17 cellular contexts compared by ENCODE assay signal in the genomic region with DNA sequence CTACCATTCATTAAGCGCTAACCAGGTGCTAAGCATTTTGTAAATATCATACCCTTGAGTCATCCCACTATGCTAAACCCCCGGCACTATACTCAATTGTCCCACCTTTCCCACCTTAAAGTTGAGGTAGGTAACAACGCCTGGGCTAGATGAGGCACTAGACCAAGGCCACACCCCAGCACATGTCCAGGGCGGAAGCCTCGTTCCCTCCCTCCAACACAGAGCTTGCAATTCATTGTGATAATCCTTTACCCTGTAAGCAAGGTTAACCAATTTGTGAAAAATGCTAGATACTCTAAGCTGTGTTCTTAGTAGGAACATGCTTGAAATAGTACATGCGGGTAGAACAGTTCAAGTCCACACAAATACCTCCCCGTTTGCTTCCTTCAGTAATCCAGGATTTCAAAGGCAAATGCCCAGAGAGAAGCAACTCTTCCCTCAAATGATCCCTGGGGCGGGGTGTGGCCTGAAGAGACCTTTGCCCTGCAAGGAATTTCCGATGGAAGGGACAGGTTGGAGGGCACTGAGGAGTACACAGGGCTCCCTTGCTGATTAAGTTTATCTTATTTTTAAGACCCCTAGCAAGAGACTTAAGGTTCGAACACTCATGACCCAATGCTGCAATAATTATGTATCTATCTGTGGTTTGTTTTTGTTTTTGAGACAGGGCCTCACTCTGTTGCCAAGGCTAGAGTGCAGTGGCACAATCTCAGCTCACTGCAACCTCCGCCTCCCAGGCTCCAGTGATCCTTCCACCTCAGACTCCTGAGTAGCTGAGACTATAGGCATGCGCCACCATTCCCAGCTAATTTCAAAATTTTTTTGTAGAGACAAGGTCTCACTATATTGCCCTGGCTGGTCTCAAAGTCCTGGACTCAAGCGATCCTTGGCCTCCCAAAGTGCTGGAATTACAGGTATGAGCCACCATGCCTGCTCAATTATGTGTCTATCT. TPM values are rescaled to one million over a fixed set of nuclear protein-coding genes. Genes with fewer than 3 reads are reported as not detected.
DNase-seq lines count a peak whose midpoint lies in the region; ATAC-seq and TF ChIP-seq lines count a peak whose summit lies in the region.
"Had no signal": no experiment of that assay in that cellular context is flagged by ENCODE, and none has a peak within 500 bp of the region (broad histone marks: within the 10 kb centered on the region; RNA-seq: fewer than 3 reads in every experiment).

No MANE protein-coding gene starts in this region.

- H3K36me3 Mint-ChIP-seq in T-helper 17 cell (ENCODE audit: low read depth), result no peaks in the 10 kb centered on the region
- no peaks in the 10 kb centered on the region for H3K36me3 Mint-ChIP-seq in endodermal cell (ENCODE audit: low read depth)
- H3K36me3 Mint-ChIP-seq: CD14-positive monocyte had no signal

- in situ Hi-C loops in transverse colon (cut with MboI; ENCODE audit: low pct_ligation_motif_present in 1 of 4, low pct_unique_long_range_greater_than_20kb in 1 of 4, low sequenced_read_pairs in 3 of 4), result no loop called here

- peaks cover 3% of the 10 kb centered on the region for H3K36me3 ChIP-seq in mucosa of descending colon (ENCODE audit: low read depth)
- no peaks in the 10 kb centered on the region for H3K36me3 ChIP-seq in transverse colon
- no peaks in the 10 kb centered on the region for H3K36me3 ChIP-seq in endodermal cell (ENCODE audit: control insufficient read depth, insufficient read depth, low read length)
- H3K36me3 ChIP-seq: MG63, SJSA1 had no signal

- H3K4me3 Mint-ChIP-seq in T-helper 17 cell (peak overlapping the region; percentile 15), endodermal cell (no peak overlapping the region)
- H3K4me3 Mint-ChIP-seq: CD14-positive monocyte had no signal

- no peak for TF ChIP-seq POLR2A in transverse colon (IDR thresholded peaks at IDR 0.05)

- H3K27me3 Mint-ChIP-seq in T-helper 17 cell (peaks cover 10% of the 10 kb centered on the region), endodermal cell (ENCODE audit: insufficient read depth) (peaks cover 13% of the 10 kb centered on the region)

- 58 to 70% methylated on average over 12 to 13 of the region's 13 CpGs for WGBS in transverse colon (ENCODE audit: low coverage in 1 of 2), 2 donors
- 78 to 87% methylated on average over 7 to 13 of the region's 13 CpGs for WGBS in endodermal cell (ENCODE audit: insufficient coverage in 1 of 2, insufficient read length in 1 of 2), 2 experiments

- TF ChIP-seq EP300 in transverse colon (IDR thresholded peaks at IDR 0.05; ENCODE audit: low read depth), result no peak

- H3K27ac Mint-ChIP-seq in T-helper 17 cell, result no peak overlapping the region
- H3K27ac Mint-ChIP-seq in endodermal cell, result no peak overlapping the region
- H3K27ac Mint-ChIP-seq: CD14-positive monocyte had no signal

- H3K9me3 ChIP-seq in T-helper 17 cell (ENCODE audit: control insufficient read depth, low read length, poor library complexity, severe bottlenecking) (no peaks in the 10 kb centered on the region), mucosa of descending colon (no peaks in the 10 kb centered on the region), transverse colon (no peaks in the 10 kb centered on the region), endodermal cell (ENCODE audit: control insufficient read depth, low read length) (no peaks in the 10 kb centered on the region)
- H3K9me3 ChIP-seq: MG63, SJSA1 had no signal

- TF ChIP-seq CTCF in mucosa of descending colon (IDR thresholded peaks at IDR 0.05) (no peak), transverse colon (IDR thresholded peaks at IDR 0.05) (no peak), endodermal cell (conservative IDR thresholded peaks at IDR 0.05) (no peak), foreskin fibroblast (IDR thresholded peaks at IDR 0.05; ENCODE audit: low read depth, low read length) (no peak)

- H3K4me1 ChIP-seq in mucosa of descending colon (ENCODE audit: low read depth) (peaks cover 24% of the 10 kb centered on the region), transverse colon (peaks cover 7 to 46% (median 18%) of the 10 kb centered on the region in 4 donors), endodermal cell (ENCODE audit: control insufficient read depth, insufficient read depth, low read length) (peaks cover 5% of the 10 kb centered on the region)

- H3K27ac ChIP-seq in transverse colon, result peak overlapping the region; percentile 50 to 90 (median 68)
- H3K27ac ChIP-seq in endodermal cell (ENCODE audit: low read depth, low read length), result no peak overlapping the region
- H3K27ac ChIP-seq: SJSA1 had no signal

- H3K4me1 Mint-ChIP-seq in T-helper 17 cell (peaks cover 9% of the 10 kb centered on the region), endodermal cell (peaks cover 24% of the 10 kb centered on the region)

- H3K9me3 Mint-ChIP-seq in endodermal cell, result no peaks in the 10 kb centered on the region

- no peak overlapping the region for H3K9ac ChIP-seq in endodermal cell (ENCODE audit: extremely low read depth, low read length, poor library complexity, severe bottlenecking)

- DNase-seq in HT-29 (ENCODE audit: low spot score) (peak; percentile 24), T-helper 17 cell (no peak), mucosa of descending colon (peak in 2 of 3 donors; percentile 78 to 85), transverse colon (peak; percentile 80), endodermal cell (no peak), foreskin fibroblast (no peak), mucosa of gallbladder (ENCODE audit: low spot score) (no peak)
- DNase-seq: ACHN, AML-193, COR-L47, MG63, NCI-H1092 treated with DMSO at 0.1 percent for 48 hours, NCI-H526 treated with DMSO at 0.1 percent for 48 hours, PC-3 had no signal

- intact Hi-C loops in mucosa of descending colon (cut with DNase I, micrococcal nuclease) (no loop called here), transverse colon (cut with DNase I; ENCODE audit: low total_unique reads) (no loop called here)

- H3K27me3 ChIP-seq in transverse colon (no peaks in the 10 kb centered on the region), endodermal cell (ENCODE audit: control insufficient read depth, insufficient read depth, low read length, poor library complexity, severe bottlenecking) (no peaks in the 10 kb centered on the region)

- H3K4me3 ChIP-seq in mucosa of descending colon (no peak overlapping the region), transverse colon (no peak overlapping the region), endodermal cell (ENCODE audit: low read length) (no peak overlapping the region), foreskin fibroblast (ENCODE audit: low read depth in 1 of 2, low read length in 2 of 2) (no peak overlapping the region)
- H3K4me3 ChIP-seq: MG63, SJSA1 had no signal

- ATAC-seq in T-helper 17 cell (no peak), mucosa of descending colon (peak; percentile 18)
- ATAC-seq: PC-3 had no signal

RNA-seq across cellular contexts. Expression of a gene that starts 2.6 kb away (rescaled TPM):
- total RNA-seq in HT-29 (2014; rRNA removed; shearing (Covaris generic)), result 1.9 and 2.7 TPM in 2 replicates
- total RNA-seq in T-helper 17 cell (under 1 TPM in 1 of 2 donors, not detected in 1; 0.47 TPM), mucosa of descending colon (1 to 10 TPM; 4.0 to 7.6 (median 4.5) TPM), transverse colon (1 to 10 TPM in 3 of 4 donors, under 1 TPM in 1; 0.80 to 10.0 (median 8.0) TPM), endodermal cell (1 to 10 TPM; 1.8 to 2.2 TPM), mucosa of gallbladder (5.6 TPM)
- 0.57 TPM for polyA plus RNA-seq in endodermal cell (2013, experiment 1 of 2)
- 0.33 TPM for polyA plus RNA-seq in endodermal cell (2013, experiment 2 of 2)
- total RNA-seq: H1, SJSA1 had no signal
- polyA plus RNA-seq: CD14-positive monocyte had no signal

RNA-seq across cellular contexts. Expression of a gene that starts 20.3 kb away (rescaled TPM):
- total RNA-seq in HT-29 (2014; rRNA removed; shearing (Covaris generic)), result 96.0 and 102 TPM in 2 replicates
- total RNA-seq in T-helper 17 cell (10 to 100 TPM; 21.0 to 24.0 TPM), mucosa of descending colon (100 to 1,000 TPM in 1 of 3 donors, 10 to 100 TPM in 2; 52.3 to 179 (median 92.3) TPM), transverse colon (100 to 1,000 TPM in 3 of 4 donors, 10 to 100 TPM in 1; 80.8 to 139 (median 117) TPM), endodermal cell (10 to 100 TPM; 22.7 to 47.0 TPM), mucosa of gallbladder (56.2 TPM)
- 7.6 TPM for polyA plus RNA-seq in endodermal cell (2013, experiment 1 of 2)
- 6.3 TPM for polyA plus RNA-seq in endodermal cell (2013, experiment 2 of 2)

Comparison
In these comparisons a context has a peak if more than half of its experiments do, and no peak if none do; other contexts are left out.
1. DNase-seq: peak in HT-29 (single experiment), mucosa of descending colon (2 of 3) and transverse colon (single experiment); none in T-helper 17 cell (0 of 3), endodermal cell (single experiment), foreskin fibroblast (0 of 2) and mucosa of gallbladder (single experiment).